In the genomic region with DNA sequence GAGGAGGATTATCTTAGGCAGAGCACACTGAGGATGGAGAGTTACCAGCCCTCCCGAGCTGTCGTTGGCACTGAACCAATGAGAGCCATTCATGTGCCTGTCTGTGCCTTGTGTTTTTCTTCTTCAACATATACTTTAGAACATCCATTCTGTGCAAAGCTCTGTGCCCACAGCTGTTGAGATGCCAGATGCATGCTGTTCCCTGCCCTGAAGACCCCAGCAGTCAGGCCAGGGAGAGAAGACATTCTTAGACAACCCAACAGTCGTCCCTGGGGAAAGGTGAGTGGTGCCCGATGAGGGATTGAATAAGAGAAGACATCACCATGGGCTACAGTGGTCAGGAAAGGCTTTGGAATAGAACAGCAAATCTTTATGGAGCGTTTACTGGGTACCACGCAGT, we compare ENCODE assay signal across 9 cellular contexts.
DNase-seq lines count a peak whose midpoint lies in the region; ATAC-seq, FAIRE-seq and TF ChIP-seq lines count a peak whose summit lies in the region.
"Had no signal": no experiment of that assay in that cellular context is flagged by ENCODE, and none has a peak within 500 bp of the region (broad histone marks: within the 10 kb centered on the region; RNA-seq: fewer than 3 reads in every experiment).

No MANE protein-coding gene starts in this region.

- TSS peak; percentile 75 for BruUV-seq in HepG2 (replicated peaks; lab: Mats Ljungman, UMichigan)

- intact Hi-C loops in activated T-helper 1 cell treated with anti-CD3 and anti-CD28 coated beads, Interleukin-12 subunit alpha, Interleukin-12 subunit beta, Interleukin-2, Interleukin-4 antibody, amounts not matched to agents 30 ng/mL and 10 ng/mL and 1 ng/mL, durations not matched to agents 14 hours and 24 hours and 36 hours (cut with micrococcal nuclease), result no loop called here
- intact Hi-C loops in HepG2 (cut with micrococcal nuclease; ENCODE audit: unreplicated experiment) (loop anchor here (5.0 kb wide), 1 partner anchor 420 kb away; no protein-coding TSS in a partner anchor), stomach (cut with DNase I; ENCODE audit: low total_unique reads) (no loop called here)

- TF ChIP-seq POLR2A in HepG2 (IDR thresholded peaks at IDR 0.05; ENCODE audit: insufficient read depth in 1 of 2, low read depth in 2 of 2, low read length in 2 of 2) (no peak), stomach (IDR thresholded peaks at IDR 0.05) (no peak)

- H3K79me2 ChIP-seq in HepG2 (ENCODE audit: insufficient read depth, low read length), result no peaks in the 10 kb centered on the region

- TF ChIP-seq EP300 in HepG2 (IDR thresholded peaks at IDR 0.05; ENCODE audit: low read depth in 2 of 2, low read length in 2 of 2), result no peak
- TF ChIP-seq EP300 in HepG2 (CRISPR knock-in tag; IDR thresholded peaks at IDR 0.05; ENCODE audit: borderline replicate concordance), result no peak
- no peak for TF ChIP-seq EP300 in stomach (IDR thresholded peaks at IDR 0.05)

- H3K36me3 Mint-ChIP-seq in activated naive CD4-positive, alpha-beta T cell treated with anti-CD3 and anti-CD28 coated beads, Interleukin-2, amount 10 ng/mL, durations not matched to agents 7 days and 5 days, result no peaks in the 10 kb centered on the region
- H3K36me3 Mint-ChIP-seq in activated T-helper 1 cell treated with anti-CD3 and anti-CD28 coated beads, Interleukin-12 subunit alpha, Interleukin-12 subunit beta, Interleukin-2, Interleukin-4 antibody, amounts not matched to agents 30 ng/mL and 10 ng/mL and 1 ng/mL, durations not matched to agents 14 hours and 24 hours and 36 hours (ENCODE audit: low read depth), result no peaks in the 10 kb centered on the region

- 55% methylated on average over 6 of the region's 6 CpGs for WGBS in HepG2 (ENCODE audit: low lambda C conversion rate)
- 80 to 94% (median 88%) methylated on average over 6 of the region's 6 CpGs for WGBS in stomach, 5 donors

- peak overlapping the region; percentile 71 for H3K4me2 ChIP-seq in HepG2 (ENCODE audit: low read depth, low read length)

- TF ChIP-seq RAD21 in HepG2 (CRISPR knock-in tag; IDR thresholded peaks at IDR 0.05), result no peak

- no peak for TF ChIP-seq CTCF in HepG2 (CRISPR knock-in tag; IDR thresholded peaks at IDR 0.05)
- TF ChIP-seq CTCF in stomach (IDR thresholded peaks at IDR 0.05), result no peak

- peaks cover 8% of the 10 kb centered on the region for H3K27me3 Mint-ChIP-seq in activated naive CD4-positive, alpha-beta T cell treated with anti-CD3 and anti-CD28 coated beads, Interleukin-2, amount 10 ng/mL, durations not matched to agents 7 days and 5 days
- H3K27me3 Mint-ChIP-seq in activated T-helper 1 cell treated with anti-CD3 and anti-CD28 coated beads, Interleukin-12 subunit alpha, Interleukin-12 subunit beta, Interleukin-2, Interleukin-4 antibody, amounts not matched to agents 30 ng/mL and 10 ng/mL and 1 ng/mL, durations not matched to agents 14 hours and 24 hours and 36 hours (ENCODE audit: insufficient read depth), result peaks cover 2% of the 10 kb centered on the region

- H3K27ac ChIP-seq in HepG2 (ENCODE audit: extremely low read length, insufficient read depth, low read length) (peak overlapping the region; percentile 27), subcutaneous abdominal adipose tissue (ENCODE audit: low read depth, low read length) (no peak overlapping the region), stomach (peak overlapping the region in 2 of 5 donors; percentile 10 to 17)

- H3K27me3 ChIP-seq in HepG2 (ENCODE audit: control insufficient read depth in 1 of 2, insufficient read depth in 2 of 2, low read length in 2 of 2), result no peaks in the 10 kb centered on the region; a peak in 1 of 5 replicates
- no peaks in the 10 kb centered on the region for H3K27me3 ChIP-seq in subcutaneous abdominal adipose tissue (ENCODE audit: control insufficient read depth in 5 of 5, insufficient read depth in 4 of 5, low read length in 5 of 5)
- no peaks in the 10 kb centered on the region for H3K27me3 ChIP-seq in stomach

- H3K4me3 ChIP-seq in HepG2 (replicated peaks in 1 of 3; ENCODE audit: insufficient read depth in 1 of 3, low read depth in 2 of 3, low read length in 3 of 3) (peak overlapping the region; percentile 18 to 56 (median 49); a peak in 5 of 6 replicates), subcutaneous abdominal adipose tissue (ENCODE audit: low read depth in 1 of 5, low read length in 5 of 5) (peak overlapping the region in 4 of 5 donors; percentile 1 to 33 (median 18)), stomach (peak overlapping the region in 1 of 4 donors; percentile 28)

- CTCF ChIA-PET in activated naive CD4-positive, alpha-beta T cell treated with anti-CD3 and anti-CD28 coated beads, Interleukin-2, amount 10 ng/mL, durations not matched to agents 7 days and 5 days (lab: Charles Lee), result interaction anchor here (0.8 to 1.6 kb wide), 3 partner anchors 228 to 421 kb away, joined by 3 read pairs; no protein-coding TSS in a partner anchor
- CTCF ChIA-PET in HepG2 (lab: Yijun Ruan, JAX; ENCODE audit: low intra/inter-chr PET ratio, low total read pairs), result no interaction called here

- POLR2A ChIA-PET in HepG2 (lab: Yijun Ruan, JAX), result interaction anchor here (1.0 to 1.3 kb wide), 2 partner anchors 8 to 25 kb away, joined by 3 to 4 read pairs; no protein-coding TSS in a partner anchor

- no peaks in the 10 kb centered on the region for H3K9me3 Mint-ChIP-seq in activated naive CD4-positive, alpha-beta T cell treated with anti-CD3 and anti-CD28 coated beads, Interleukin-2, amount 10 ng/mL, durations not matched to agents 7 days and 5 days
- no peaks in the 10 kb centered on the region for H3K9me3 Mint-ChIP-seq in activated T-helper 1 cell treated with anti-CD3 and anti-CD28 coated beads, Interleukin-12 subunit alpha, Interleukin-12 subunit beta, Interleukin-2, Interleukin-4 antibody, amounts not matched to agents 30 ng/mL and 10 ng/mL and 1 ng/mL, durations not matched to agents 14 hours and 24 hours and 36 hours

- no peaks in the 10 kb centered on the region for H3K36me3 ChIP-seq in HepG2 (replicated peaks in 1 of 2; ENCODE audit: control insufficient read depth in 1 of 2, insufficient read depth in 2 of 2, low read length in 2 of 2)
- no peaks in the 10 kb centered on the region for H3K36me3 ChIP-seq in subcutaneous abdominal adipose tissue (ENCODE audit: control insufficient read depth in 5 of 5, insufficient read depth in 5 of 5, low read length in 5 of 5)
- no peaks in the 10 kb centered on the region for H3K36me3 ChIP-seq in stomach

- H3K9ac ChIP-seq in HepG2 (ENCODE audit: insufficient read depth, low read depth, low read length) (no peak overlapping the region), subcutaneous abdominal adipose tissue (ENCODE audit: low read length in 5 of 5) (no peak overlapping the region)

- no peak for FAIRE-seq in HepG2 (lab: Jason Lieb, UNC)
- FAIRE-seq: colon had no signal

- peak; percentile 12; the same call in 2 of the 3 replicates for ATAC-seq in HepG2
- no peak for ATAC-seq in HG02623 (IDR thresholded peaks at IDR 0.05; ENCODE audit: unreplicated experiment)

- H3K4me1 Mint-ChIP-seq in activated naive CD4-positive, alpha-beta T cell treated with anti-CD3 and anti-CD28 coated beads, Interleukin-2, amount 10 ng/mL, durations not matched to agents 7 days and 5 days, result peaks cover 7% of the 10 kb centered on the region
- no peaks in the 10 kb centered on the region for H3K4me1 Mint-ChIP-seq in activated T-helper 1 cell treated with anti-CD3 and anti-CD28 coated beads, Interleukin-12 subunit alpha, Interleukin-12 subunit beta, Interleukin-2, Interleukin-4 antibody, amounts not matched to agents 30 ng/mL and 10 ng/mL and 1 ng/mL, durations not matched to agents 14 hours and 24 hours and 36 hours (ENCODE audit: low read depth)

- in situ Hi-C loops in HepG2 (cut with HindIII; ENCODE audit: extremely low pct_ligation_motif_present, low pct_unique_long_range_greater_than_20kb), result no loop called here

- peak overlapping the region; percentile 95 for H3K27ac Mint-ChIP-seq in activated naive CD4-positive, alpha-beta T cell treated with anti-CD3 and anti-CD28 coated beads, Interleukin-2, amount 10 ng/mL, durations not matched to agents 7 days and 5 days
- H3K27ac Mint-ChIP-seq in activated T-helper 1 cell treated with anti-CD3 and anti-CD28 coated beads, Interleukin-12 subunit alpha, Interleukin-12 subunit beta, Interleukin-2, Interleukin-4 antibody, amounts not matched to agents 30 ng/mL and 10 ng/mL and 1 ng/mL, durations not matched to agents 14 hours and 24 hours and 36 hours, result no peak overlapping the region

- DNase-seq in activated naive CD4-positive, alpha-beta T cell treated with anti-CD3 and anti-CD28 coated beads, Interleukin-2, amount 10 ng/mL, durations not matched to agents 7 days and 5 days, result no peak
- no peak for DNase-seq in activated naive CD4-positive, alpha-beta T cell treated with Interleukin-2 at 50 U/mL for 16 hours
- DNase-seq in activated T-helper 1 cell treated with anti-CD3 and anti-CD28 coated beads, Interleukin-12 subunit alpha, Interleukin-12 subunit beta, Interleukin-2, Interleukin-4 antibody, amounts not matched to agents 30 ng/mL and 10 ng/mL and 1 ng/mL, durations not matched to agents 14 hours and 24 hours and 36 hours (ENCODE audit: low spot score), result no peak
- DNase-seq in HepG2 (ENCODE audit: low spot score) (no peak), MV-4-11 (lab: John Stamatoyannopoulos, UW) (no peak), stomach (no peak)

- H3K4me1 ChIP-seq in HepG2 (ENCODE audit: insufficient read depth, low read length) (peaks cover 9% of the 10 kb centered on the region), subcutaneous abdominal adipose tissue (ENCODE audit: control insufficient read depth in 5 of 5, insufficient read depth in 5 of 5, low read length in 5 of 5) (peaks cover 0 to 3% (median 0%) of the 10 kb centered on the region in 5 donors), stomach (no peaks in the 10 kb centered on the region)

- H3K4me3 Mint-ChIP-seq in activated naive CD4-positive, alpha-beta T cell treated with anti-CD3 and anti-CD28 coated beads, Interleukin-2, amount 10 ng/mL, durations not matched to agents 7 days and 5 days, result peak overlapping the region; percentile 79
- H3K4me3 Mint-ChIP-seq in activated T-helper 1 cell treated with anti-CD3 and anti-CD28 coated beads, Interleukin-12 subunit alpha, Interleukin-12 subunit beta, Interleukin-2, Interleukin-4 antibody, amounts not matched to agents 30 ng/mL and 10 ng/mL and 1 ng/mL, durations not matched to agents 14 hours and 24 hours and 36 hours, result peak overlapping the region; percentile 85

- peak overlapping the region; percentile 66 for H2AFZ ChIP-seq in HepG2 (ENCODE audit: low read length)

- H3K9me3 ChIP-seq in HepG2 (ENCODE audit: low read length) (no peaks in the 10 kb centered on the region), subcutaneous abdominal adipose tissue (ENCODE audit: control insufficient read depth in 5 of 5, low read length in 5 of 5) (no peaks in the 10 kb centered on the region), stomach (no peaks in the 10 kb centered on the region)

- no peaks in the 10 kb centered on the region for H4K20me1 ChIP-seq in HepG2 (ENCODE audit: insufficient read depth, low read length)

TF ChIP-seq in HepG2, 621 proteins besides CTCF, POLR2A, EP300 and RAD21:
- peak; percentile 21 for TF ChIP-seq TEAD3 (CRISPR knock-in tag; optimal IDR thresholded peaks at IDR 0.05; ENCODE audit: borderline replicate concordance)
- no peak for TF ChIP-seq ZNF207 (IDR thresholded peaks at IDR 0.05; ENCODE audit: borderline replicate concordance)
